In the genomic region with DNA sequence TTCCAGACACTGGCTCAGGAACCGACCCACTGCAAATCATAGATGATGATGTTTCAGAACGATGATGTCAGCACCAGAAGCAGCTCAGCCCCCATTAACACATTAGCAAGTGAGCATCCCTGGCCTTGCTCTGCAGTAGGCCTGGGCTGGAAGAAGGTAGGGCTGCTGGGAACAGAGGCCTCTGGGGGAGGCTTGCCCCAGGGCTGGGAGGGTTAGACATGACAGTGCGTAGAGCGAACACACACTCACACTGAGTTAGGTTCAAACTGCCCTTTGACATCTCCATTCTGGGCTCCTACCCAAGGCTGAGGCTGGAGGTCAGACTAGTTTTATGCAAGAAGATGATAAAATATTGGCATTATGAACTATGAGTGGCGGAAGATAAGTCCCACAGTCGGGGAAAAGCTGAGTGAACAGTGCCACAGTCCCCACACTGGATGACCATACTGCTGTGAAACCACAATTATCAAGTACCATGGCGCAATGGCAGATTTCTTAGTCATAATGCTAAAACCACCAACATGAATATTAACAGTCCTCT, we compare ENCODE assay signal across 15 cellular contexts.
DNase-seq lines count a peak whose midpoint lies in the region; ATAC-seq, FAIRE-seq and TF ChIP-seq lines count a peak whose summit lies in the region.
"Had no signal": no experiment of that assay in that cellular context is flagged by ENCODE, and none has a peak within 500 bp of the region (broad histone marks: within the 10 kb centered on the region; RNA-seq: fewer than 3 reads in every experiment).

No MANE protein-coding gene starts in this region.

- BruUV-seq in MCF 10A (replicated peaks; lab: Mats Ljungman, UMichigan) (no TSS peak), mammary epithelial cell (replicated peaks; lab: Mats Ljungman, UMichigan) (no TSS peak), GM12878 (replicated peaks; lab: Mats Ljungman, UMichigan) (no TSS peak)

- SMC1A ChIA-PET in GM12878 (lab: Charles Lee; ENCODE audit: uncharacterized antibody, unreplicated experiment): no interaction called here

- FAIRE-seq in GM12878 (lab: Jason Lieb, UNC) (no peak), urothelium cell line (lab: Jason Lieb, UNC) (no peak)
- FAIRE-seq: small intestine had no signal

- in situ Hi-C loops in mammary epithelial cell (cut with MboI; ENCODE audit: low sequenced_read_pairs in 2 of 2) (no loop called here), GM12878 (cut with MboI) (no loop called here)

- H3K27me3 Mint-ChIP-seq in MCF 10A (ENCODE audit: insufficient read depth, unreplicated experiment) (peaks cover 25% of the 10 kb centered on the region), type B pancreatic cell (peaks cover 16% of the 10 kb centered on the region)
- H3K27me3 Mint-ChIP-seq in activated T-helper 2 cell treated with anti-CD3 and anti-CD28 coated beads, Interferon-gamma antibody, Interleukin-2, Interleukin-4, amounts not matched to agents 10 μg/mL and 5 μg/mL and 100 μg/mL, durations not matched to agents 14 hours and 24 hours and 36 hours (ENCODE audit: low read depth): no peaks in the 10 kb centered on the region

- no peak overlapping the region for H3K9ac ChIP-seq in mammary epithelial cell (ENCODE audit: insufficient read depth, low read length)
- no peak overlapping the region for H3K9ac ChIP-seq in GM12878 (ENCODE audit: control insufficient read depth, insufficient read depth, low read length)

- H3K27me3 ChIP-seq in mammary epithelial cell (ENCODE audit: insufficient read depth, low read length) (no peaks in the 10 kb centered on the region), GM12878 (replicated peaks in 1 of 2; ENCODE audit: control insufficient read depth in 2 of 2, insufficient read depth in 2 of 2, low read length in 1 of 2) (peaks cover 0 to 1% of the 10 kb centered on the region in 2 experiments; a peak in 3 of 4 replicates), left lung (no peaks in the 10 kb centered on the region)

- H3K4me3 Mint-ChIP-seq in MCF 10A (ENCODE audit: unreplicated experiment) (no peak overlapping the region), type B pancreatic cell (no peak overlapping the region)
- no peak overlapping the region for H3K4me3 Mint-ChIP-seq in activated T-helper 2 cell treated with anti-CD3 and anti-CD28 coated beads, Interferon-gamma antibody, Interleukin-2, Interleukin-4, amounts not matched to agents 10 μg/mL and 5 μg/mL and 100 μg/mL, durations not matched to agents 14 hours and 24 hours and 36 hours (ENCODE audit: low read depth)
- H3K4me3 Mint-ChIP-seq: naive B cell had no signal

- DNase-seq in MCF 10A (ENCODE audit: unreplicated experiment) (peak; percentile 62), mammary epithelial cell (no peak), GM12878 (ENCODE audit: low read depth, low spot score) (no peak), left lung (peak; percentile 23 to 31), type B pancreatic cell (ENCODE audit: extremely low spot score, unreplicated experiment) (peak; percentile 42), urothelium cell line (ENCODE audit: low spot score) (no peak), dedifferentiated amniotic fluid mesenchymal stem cell (ENCODE audit: extremely low spot score) (no peak)
- DNase-seq in activated T-helper 2 cell treated with anti-CD3 and anti-CD28 coated beads, Interferon-gamma antibody, Interleukin-2, Interleukin-4, amounts not matched to agents 10 μg/mL and 5 μg/mL and 100 μg/mL, durations not matched to agents 14 hours and 24 hours and 36 hours (ENCODE audit: low spot score): no peak
- DNase-seq: activated CD8-positive, alpha-beta memory T cell treated with anti-CD3 and anti-CD28 coated beads, Interleukin-2, amount 50 U/mL, for 48 hours; DND-41; naive B cell; small intestine; T-helper 9 cell had no signal

- POLR2A ChIA-PET in MCF 10A (lab: Yijun Ruan, JAX) (interaction anchor here (0.7 kb wide), 1 partner anchor 26 kb away, joined by 3 read pairs; no protein-coding TSS in a partner anchor), GM12878 (lab: Charles Lee) (no interaction called here)

- no peaks in the 10 kb centered on the region for H3K36me3 ChIP-seq in mammary epithelial cell (ENCODE audit: insufficient read depth, low read length)
- no peaks in the 10 kb centered on the region for H3K36me3 ChIP-seq in GM12878 (ENCODE audit: control insufficient read depth in 2 of 2, insufficient read depth in 2 of 2, low read length in 1 of 2)
- no peaks in the 10 kb centered on the region for H3K36me3 ChIP-seq in left lung

- H3K4me2 ChIP-seq in mammary epithelial cell (ENCODE audit: insufficient read depth, low read depth, low read length) (no peak overlapping the region), GM12878 (ENCODE audit: control insufficient read depth, insufficient read depth) (no peak overlapping the region)

- intact Hi-C loops in MCF 10A (cut with micrococcal nuclease): no loop called here
- intact Hi-C loops in mammary epithelial cell (cut with micrococcal nuclease): no loop called here
- intact Hi-C loops in GM12878 (cut with micrococcal nuclease; ENCODE audit: unreplicated experiment): no loop called here
- intact Hi-C loops in left lung (cut with DNase I): no loop called here
- intact Hi-C loops in activated T-helper 2 cell treated with anti-CD3 and anti-CD28 coated beads, Interferon-gamma antibody, Interleukin-2, Interleukin-4, amounts not matched to agents 10 μg/mL and 5 μg/mL and 100 μg/mL, durations not matched to agents 14 hours and 24 hours and 36 hours (cut with micrococcal nuclease): no loop called here

- H3K27ac ChIP-seq in mammary epithelial cell (ENCODE audit: insufficient read depth, low read depth, low read length) (no peak overlapping the region), GM12878 (ENCODE audit: control insufficient read depth, insufficient read depth) (no peak overlapping the region), left lung (no peak overlapping the region)
- H3K27ac ChIP-seq: epithelial cell of prostate had no signal

- dilution Hi-C loops in mammary epithelial cell (cut with HindIII; ENCODE audit: low sequenced_read_pairs): no loop called here

- RAD21 ChIA-PET in GM12878 (lab: Charles Lee; ENCODE audit: unreplicated experiment): no interaction called here

- H3K4me1 Mint-ChIP-seq in MCF 10A (ENCODE audit: insufficient read depth, unreplicated experiment) (no peaks in the 10 kb centered on the region), type B pancreatic cell (ENCODE audit: unreplicated experiment) (peaks cover 22% of the 10 kb centered on the region)
- H3K4me1 Mint-ChIP-seq in activated T-helper 2 cell treated with anti-CD3 and anti-CD28 coated beads, Interferon-gamma antibody, Interleukin-2, Interleukin-4, amounts not matched to agents 10 μg/mL and 5 μg/mL and 100 μg/mL, durations not matched to agents 14 hours and 24 hours and 36 hours (ENCODE audit: low read depth): no peaks in the 10 kb centered on the region
- H3K4me1 Mint-ChIP-seq: naive B cell had no signal

- TF ChIP-seq POLR2A in GM12878 (IDR thresholded peaks at IDR 0.05; ENCODE audit: low read depth, low read length): no peak

- TF ChIP-seq CTCF in MCF 10A (IDR thresholded peaks at IDR 0.05; ENCODE audit: unreplicated experiment): no peak
- no peak for TF ChIP-seq CTCF in mammary epithelial cell (conservative IDR thresholded peaks at IDR 0.05 in 1 of 2, IDR thresholded peaks at IDR 0.05 in 1 of 2; ENCODE audit: extremely low read depth in 1 of 2, insufficient read depth in 1 of 2, low read depth in 1 of 2, low read length in 2 of 2)
- TF ChIP-seq CTCF in GM12878 (IDR thresholded peaks at IDR 0.05 in 2 of 3, conservative IDR thresholded peaks at IDR 0.05 in 1 of 3; ENCODE audit: control insufficient read depth in 2 of 3, extremely low read depth in 1 of 3, insufficient read depth in 1 of 3, low read depth in 3 of 3, low read length in 3 of 3): no peak
- TF ChIP-seq CTCF in left lung (IDR thresholded peaks at IDR 0.05): no peak
- no peak for TF ChIP-seq CTCF in type B pancreatic cell (conservative IDR thresholded peaks at IDR 0.05)

- CTCF ChIA-PET in MCF 10A (lab: Yijun Ruan, JAX) (no interaction called here), mammary epithelial cell (lab: Charles Lee; ENCODE audit: low non-redundant PET) (no interaction called here), GM12878 (lab: Yijun Ruan, JAX) (no interaction called here)

- no peaks in the 10 kb centered on the region for H3K79me2 ChIP-seq in mammary epithelial cell (ENCODE audit: insufficient read depth, low read length)
- no peaks in the 10 kb centered on the region for H3K79me2 ChIP-seq in GM12878 (ENCODE audit: control insufficient read depth, insufficient read depth, low read length)

- no peak for TF ChIP-seq EP300 in GM12878 (IDR thresholded peaks at IDR 0.05; ENCODE audit: borderline replicate concordance in 1 of 2, control insufficient read depth in 1 of 2, low read depth in 2 of 2, low read length in 2 of 2)

- H3K4me1 ChIP-seq in mammary epithelial cell (ENCODE audit: insufficient read depth, low read length): no peaks in the 10 kb centered on the region
- H3K4me1 ChIP-seq in GM12878 (ENCODE audit: control insufficient read depth, insufficient read depth, low read length): no peaks in the 10 kb centered on the region
- H3K4me1 ChIP-seq in left lung: peaks cover 9 to 14% of the 10 kb centered on the region in 2 donors

- H3K36me3 Mint-ChIP-seq in MCF 10A (ENCODE audit: insufficient read depth, unreplicated experiment) (no peaks in the 10 kb centered on the region), type B pancreatic cell (no peaks in the 10 kb centered on the region)
- H3K36me3 Mint-ChIP-seq in activated T-helper 2 cell treated with anti-CD3 and anti-CD28 coated beads, Interferon-gamma antibody, Interleukin-2, Interleukin-4, amounts not matched to agents 10 μg/mL and 5 μg/mL and 100 μg/mL, durations not matched to agents 14 hours and 24 hours and 36 hours (ENCODE audit: low read depth): no peaks in the 10 kb centered on the region
- H3K36me3 Mint-ChIP-seq: naive B cell had no signal

- H4K20me1 ChIP-seq in mammary epithelial cell (ENCODE audit: insufficient read depth, low read length) (no peaks in the 10 kb centered on the region), GM12878 (ENCODE audit: control insufficient read depth, insufficient read depth) (no peaks in the 10 kb centered on the region)

- H3K4me3 ChIP-seq in mammary epithelial cell (replicated peaks in 1 of 3; ENCODE audit: insufficient read depth in 1 of 3, low read depth in 2 of 3, low read length in 3 of 3): no peak overlapping the region
- no peak overlapping the region for H3K4me3 ChIP-seq in GM12878
- H3K4me3 ChIP-seq in left lung: no peak overlapping the region

- no peak overlapping the region for H2AFZ ChIP-seq in mammary epithelial cell (ENCODE audit: low read depth, low read length)
- H2AFZ ChIP-seq in GM12878 (ENCODE audit: control insufficient read depth, low read depth, low read length): no peak overlapping the region

- no peak overlapping the region for H3K27ac Mint-ChIP-seq in MCF 10A (ENCODE audit: low read depth, unreplicated experiment)
- no peak overlapping the region for H3K27ac Mint-ChIP-seq in type B pancreatic cell
- no peak overlapping the region for H3K27ac Mint-ChIP-seq in activated T-helper 2 cell treated with anti-CD3 and anti-CD28 coated beads, Interferon-gamma antibody, Interleukin-2, Interleukin-4, amounts not matched to agents 10 μg/mL and 5 μg/mL and 100 μg/mL, durations not matched to agents 14 hours and 24 hours and 36 hours

- peak; percentile 52 for ATAC-seq in GM12878
- ATAC-seq in left lung: peak; percentile 42
- ATAC-seq: Panc1 had no signal

- WGBS in mammary epithelial cell (ENCODE audit: low coverage, missing lambda C conversion rate): 81% methylated on average over 7 of the region's 7 CpGs
- 29% methylated on average over 7 of the region's 7 CpGs for WGBS in GM12878 (ENCODE audit: insufficient coverage, insufficient replicate concordance, low lambda C conversion rate, missing lambda C conversion rate)

- H3K9me3 Mint-ChIP-seq in MCF 10A (ENCODE audit: unreplicated experiment): no peaks in the 10 kb centered on the region
- no peaks in the 10 kb centered on the region for H3K9me3 Mint-ChIP-seq in type B pancreatic cell
- no peaks in the 10 kb centered on the region for H3K9me3 Mint-ChIP-seq in activated T-helper 2 cell treated with anti-CD3 and anti-CD28 coated beads, Interferon-gamma antibody, Interleukin-2, Interleukin-4, amounts not matched to agents 10 μg/mL and 5 μg/mL and 100 μg/mL, durations not matched to agents 14 hours and 24 hours and 36 hours
- H3K9me3 Mint-ChIP-seq: naive B cell had no signal

- no peak for TF ChIP-seq RAD21 in GM12878 (IDR thresholded peaks at IDR 0.05; ENCODE audit: insufficient read depth, low read depth, low read length)

- H3K9me3 ChIP-seq in mammary epithelial cell (replicated peaks; ENCODE audit: insufficient read depth, low read length): no peaks in the 10 kb centered on the region
- H3K9me3 ChIP-seq in GM12878 (replicated peaks; ENCODE audit: control insufficient read depth, insufficient read depth, low read length): no peaks in the 10 kb centered on the region; the same call in 2 of the 3 replicates
- no peaks in the 10 kb centered on the region for H3K9me3 ChIP-seq in left lung

Comparison
In these comparisons a context has a peak if more than half of its experiments do, and no peak if none do; other contexts are left out.
1. DNase-seq: peak in MCF 10A (single experiment), left lung (2 of 2) and type B pancreatic cell (single experiment); none in mammary epithelial cell (single experiment), GM12878 (single experiment), urothelium cell line (single experiment), dedifferentiated amniotic fluid mesenchymal stem cell (single experiment) and activated T-helper 2 cell treated with anti-CD3 and anti-CD28 coated beads, Interferon-gamma antibody, Interleukin-2, Interleukin-4, amounts not matched to agents 10 μg/mL and 5 μg/mL and 100 μg/mL, durations not matched to agents 14 hours and 24 hours and 36 hours (single experiment).